15 cellular contexts compared by ENCODE assay signal in the genomic region with DNA sequence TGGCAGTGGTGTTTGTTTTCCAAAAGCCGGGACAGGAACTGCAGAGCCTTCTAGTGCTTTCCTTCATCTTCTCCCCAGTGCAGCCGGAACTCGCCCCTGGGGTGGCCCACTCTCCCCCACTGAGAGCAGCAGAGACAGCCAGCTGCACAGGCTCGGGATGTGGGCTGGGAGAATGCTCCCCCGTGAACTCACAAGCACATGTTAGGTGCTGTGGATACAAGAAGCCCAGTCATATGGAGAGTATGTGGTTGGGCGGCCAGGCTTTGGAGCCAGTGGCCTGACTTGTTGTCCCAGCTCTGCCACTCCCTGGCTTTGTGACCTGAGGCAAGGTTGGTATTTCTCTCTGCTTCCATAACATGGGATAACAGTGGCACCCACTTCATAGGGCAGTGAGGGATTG. TPM values are rescaled to one million over a fixed set of nuclear protein-coding genes. Genes with fewer than 3 reads are reported as not detected.
DNase-seq lines count a peak whose midpoint lies in the region; ATAC-seq, FAIRE-seq and TF ChIP-seq lines count a peak whose summit lies in the region.
"Had no signal": no experiment of that assay in that cellular context is flagged by ENCODE, and none has a peak within 500 bp of the region (broad histone marks: within the 10 kb centered on the region; RNA-seq: fewer than 3 reads in every experiment).

No MANE protein-coding gene starts in this region.

- intact Hi-C loops in kidney (cut with DNase I) = no loop called here
- intact Hi-C loops in gastrocnemius medialis (cut with DNase I; ENCODE audit: low total_unique reads) = no loop called here

- no peak for TF ChIP-seq EP300 in Ishikawa (IDR thresholded peaks at IDR 0.05; ENCODE audit: borderline replicate concordance)

- no peaks in the 10 kb centered on the region for H3K27me3 ChIP-seq in gastrocnemius medialis

- H3K9ac ChIP-seq in kidney (ENCODE audit: low read length in 2 of 2) = no peak overlapping the region

- peak overlapping the region in 3 of 5 experiments; percentile 54 to 90 (median 83) for H3K27ac Mint-ChIP-seq in brain
- H3K27ac Mint-ChIP-seq: activated naive CD4-positive, alpha-beta T cell treated with anti-CD3 and anti-CD28 coated beads for 36 hours; naive B cell had no signal

- H3K9me3 Mint-ChIP-seq in brain = peaks cover 0 to 5% (median 0%) of the 10 kb centered on the region in 5 experiments
- H3K9me3 Mint-ChIP-seq: activated naive CD4-positive, alpha-beta T cell treated with anti-CD3 and anti-CD28 coated beads for 36 hours had no signal

- TF ChIP-seq POLR2A in gastrocnemius medialis (IDR thresholded peaks at IDR 0.05) = no peak

- H3K27me3 Mint-ChIP-seq in brain = peaks cover 9% of the 10 kb centered on the region

- H3K9me3 ChIP-seq in kidney (ENCODE audit: control insufficient read depth in 1 of 2, low read length in 2 of 2) (no peaks in the 10 kb centered on the region), gastrocnemius medialis (no peaks in the 10 kb centered on the region)

- H3K36me3 ChIP-seq in kidney (ENCODE audit: control insufficient read depth in 1 of 2, insufficient read depth in 2 of 2, low read length in 2 of 2) = no peaks in the 10 kb centered on the region
- no peaks in the 10 kb centered on the region for H3K36me3 ChIP-seq in gastrocnemius medialis

- in situ Hi-C loops in gastrocnemius medialis (cut with MboI; ENCODE audit: low sequenced_read_pairs in 4 of 4) = loop anchor here in 2 of 4 donors (5.0 to 10.0 kb wide), 2 partner anchors 51 to 212 kb away; no protein-coding TSS in a partner anchor

- H3K4me3 ChIP-seq in kidney (ENCODE audit: low read length in 2 of 2) (no peak overlapping the region), gastrocnemius medialis (no peak overlapping the region)

- no peak for TF ChIP-seq CTCF in brain (conservative IDR thresholded peaks at IDR 0.05)
- TF ChIP-seq CTCF in kidney (IDR thresholded peaks at IDR 0.05; ENCODE audit: borderline replicate concordance, extremely low read depth, insufficient read depth) = no peak
- TF ChIP-seq CTCF in gastrocnemius medialis (IDR thresholded peaks at IDR 0.05 in 4 of 5, conservative IDR thresholded peaks at IDR 0.05 in 1 of 5) = no peak

- no peak overlapping the region for H3K4me3 Mint-ChIP-seq in brain
- H3K4me3 Mint-ChIP-seq: activated naive CD4-positive, alpha-beta T cell treated with anti-CD3 and anti-CD28 coated beads for 36 hours; CD14-positive monocyte; naive B cell had no signal

- H3K36me3 Mint-ChIP-seq in brain = no peaks in the 10 kb centered on the region
- H3K36me3 Mint-ChIP-seq: CD14-positive monocyte, naive B cell had no signal

- TF ChIP-seq RAD21 in Ishikawa (IDR thresholded peaks at IDR 0.05; ENCODE audit: low read depth) = no peak

- no peak for ATAC-seq in gastrocnemius medialis
- ATAC-seq in activated CD4-positive, CD25-positive, alpha-beta regulatory T cell treated with anti-CD3 and anti-CD28 coated beads, Interleukin-2, amount 50 U/mL, for 24 hours = no peak
- no peak for ATAC-seq in GM21786 (IDR thresholded peaks at IDR 0.05; ENCODE audit: unreplicated experiment)
- no peak for ATAC-seq in HG02870 (IDR thresholded peaks at IDR 0.05; ENCODE audit: unreplicated experiment)
- ATAC-seq: sciatic nerve; stimulated activated naive CD8-positive, alpha-beta T cell treated with anti-CD3 and anti-CD28 coated beads, Interleukin-15, Interleukin-2, amounts not matched to agents 100 U/mL and 50 U/mL, for 24 hours had no signal

- H3K4me1 Mint-ChIP-seq in brain = peaks cover 24% of the 10 kb centered on the region

- no peak for FAIRE-seq in kidney (lab: Jason Lieb, UNC)

- H3K27ac ChIP-seq in kidney (ENCODE audit: low read depth in 2 of 2, low read length in 2 of 2) (no peak overlapping the region), gastrocnemius medialis (peak overlapping the region; percentile 80 to 92 (median 88))
- H3K27ac ChIP-seq: VCaP had no signal

- DNase-seq in kidney (peak; percentile 66), gastrocnemius medialis (no peak), midbrain (lab: John Stamatoyannopoulos, UW) (no peak)
- DNase-seq: activated naive CD4-positive, alpha-beta T cell treated with anti-CD3 and anti-CD28 coated beads for 36 hours; MM.1S; naive B cell; stimulated activated naive CD8-positive, alpha-beta T cell treated with anti-CD3 and anti-CD28 coated beads, Interleukin-15, Interleukin-2, amounts not matched to agents 100 U/mL and 50 U/mL, for 24 hours had no signal

- peaks cover 4 to 7% of the 10 kb centered on the region in 2 donors for H3K4me1 ChIP-seq in kidney (ENCODE audit: control insufficient read depth in 1 of 2, insufficient read depth in 1 of 2, low read depth in 1 of 2, low read length in 2 of 2)
- peaks cover 38 to 46% of the 10 kb centered on the region in 2 donors for H3K4me1 ChIP-seq in gastrocnemius medialis

TF ChIP-seq in Ishikawa, 13 proteins besides CTCF, POLR2A, EP300 and RAD21:
- TF ChIP-seq ZBTB7A (IDR thresholded peaks at IDR 0.05; ENCODE audit: low read depth) (no peak), EGR1 (IDR thresholded peaks at IDR 0.05) (no peak), CEBPB (IDR thresholded peaks at IDR 0.05) (no peak), YY1 (IDR thresholded peaks at IDR 0.05; ENCODE audit: low read depth) (no peak), CREB1 (IDR thresholded peaks at IDR 0.05; ENCODE audit: low read depth) (no peak), TEAD4 (IDR thresholded peaks at IDR 0.05) (no peak)
- TF ChIP-seq, protein P1, sequence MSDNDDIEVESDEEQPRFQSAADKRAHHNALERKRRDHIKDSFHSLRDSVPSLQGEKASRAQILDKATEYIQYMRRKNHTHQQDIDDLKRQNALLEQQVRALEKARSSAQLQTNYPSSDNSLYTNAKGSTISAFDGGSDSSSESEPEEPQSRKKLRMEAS (IDR thresholded peaks at IDR 0.05) = peak; percentile 26; the same call in 1 of the 2 replicates
- TF ChIP-seq, protein P2, sequence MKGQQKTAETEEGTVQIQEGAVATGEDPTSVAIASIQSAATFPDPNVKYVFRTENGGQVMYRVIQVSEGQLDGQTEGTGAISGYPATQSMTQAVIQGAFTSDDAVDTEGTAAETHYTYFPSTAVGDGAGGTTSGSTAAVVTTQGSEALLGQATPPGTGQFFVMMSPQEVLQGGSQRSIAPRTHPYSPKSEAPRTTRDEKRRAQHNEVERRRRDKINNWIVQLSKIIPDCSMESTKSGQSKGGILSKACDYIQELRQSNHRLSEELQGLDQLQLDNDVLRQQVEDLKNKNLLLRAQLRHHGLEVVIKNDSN (IDR thresholded peaks at IDR 0.05) = no peak
- TF ChIP-seq, protein P3, sequence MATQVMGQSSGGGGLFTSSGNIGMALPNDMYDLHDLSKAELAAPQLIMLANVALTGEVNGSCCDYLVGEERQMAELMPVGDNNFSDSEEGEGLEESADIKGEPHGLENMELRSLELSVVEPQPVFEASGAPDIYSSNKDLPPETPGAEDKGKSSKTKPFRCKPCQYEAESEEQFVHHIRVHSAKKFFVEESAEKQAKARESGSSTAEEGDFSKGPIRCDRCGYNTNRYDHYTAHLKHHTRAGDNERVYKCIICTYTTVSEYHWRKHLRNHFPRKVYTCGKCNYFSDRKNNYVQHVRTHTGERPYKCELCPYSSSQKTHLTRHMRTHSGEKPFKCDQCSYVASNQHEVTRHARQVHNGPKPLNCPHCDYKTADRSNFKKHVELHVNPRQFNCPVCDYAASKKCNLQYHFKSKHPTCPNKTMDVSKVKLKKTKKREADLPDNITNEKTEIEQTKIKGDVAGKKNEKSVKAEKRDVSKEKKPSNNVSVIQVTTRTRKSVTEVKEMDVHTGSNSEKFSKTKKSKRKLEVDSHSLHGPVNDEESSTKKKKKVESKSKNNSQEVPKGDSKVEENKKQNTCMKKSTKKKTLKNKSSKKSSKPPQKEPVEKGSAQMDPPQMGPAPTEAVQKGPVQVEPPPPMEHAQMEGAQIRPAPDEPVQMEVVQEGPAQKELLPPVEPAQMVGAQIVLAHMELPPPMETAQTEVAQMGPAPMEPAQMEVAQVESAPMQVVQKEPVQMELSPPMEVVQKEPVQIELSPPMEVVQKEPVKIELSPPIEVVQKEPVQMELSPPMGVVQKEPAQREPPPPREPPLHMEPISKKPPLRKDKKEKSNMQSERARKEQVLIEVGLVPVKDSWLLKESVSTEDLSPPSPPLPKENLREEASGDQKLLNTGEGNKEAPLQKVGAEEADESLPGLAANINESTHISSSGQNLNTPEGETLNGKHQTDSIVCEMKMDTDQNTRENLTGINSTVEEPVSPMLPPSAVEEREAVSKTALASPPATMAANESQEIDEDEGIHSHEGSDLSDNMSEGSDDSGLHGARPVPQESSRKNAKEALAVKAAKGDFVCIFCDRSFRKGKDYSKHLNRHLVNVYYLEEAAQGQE (IDR thresholded peaks at IDR 0.05; ENCODE audit: low read depth) = no peak

RNA-seq across cellular contexts. Expression of a gene that starts 9.4 kb away (rescaled TPM):
- 11.3 TPM for polyA plus RNA-seq in brain (ENCODE audit: insufficient read depth, low read depth, low replicate concordance)
- total RNA-seq in kidney = 39.9 TPM
- 14.0 TPM for polyA plus RNA-seq in kidney (ENCODE audit: insufficient read depth, low read depth, low replicate concordance)
- 10 to 100 TPM; 39.1 to 66.4 (median 60.4) TPM for total RNA-seq in gastrocnemius medialis

RNA-seq across cellular contexts. Expression of a gene that starts 57.1 kb away (rescaled TPM):
- polyA plus RNA-seq in brain (ENCODE audit: insufficient read depth, low read depth, low replicate concordance) (11.0 TPM), kidney (ENCODE audit: insufficient read depth, low read depth, low replicate concordance) (12.3 TPM)
- total RNA-seq in kidney (14.2 TPM), gastrocnemius medialis (10 to 100 TPM; 15.7 to 25.7 (median 22.3) TPM)

Comparison
In these comparisons a context has a peak if more than half of its experiments do, and no peak if none do; other contexts are left out.
1. H3K27ac ChIP-seq: peak in gastrocnemius medialis (4 of 4); none in kidney (0 of 2).